In genomic region chr17:38563362-38564253, GRCh38 we compare ENCODE assay signal across 18 cellular contexts. TPM values are rescaled to one million over a fixed set of nuclear protein-coding genes. Genes with fewer than 3 reads are reported as not detected.
DNase-seq lines count a peak whose midpoint lies in the region; ATAC-seq and TF ChIP-seq lines count a peak whose summit lies in the region.
"Had no signal": no experiment of that assay in that cellular context is flagged by ENCODE, and none has a peak within 500 bp of the region (broad histone marks: within the 10 kb centered on the region; RNA-seq: fewer than 3 reads in every experiment).

No MANE protein-coding gene starts in this region.

- H3K4me1 ChIP-seq in iPS-18a (ENCODE audit: control insufficient read depth, low read depth, low read length) (peaks cover 36% of the 10 kb centered on the region), heart right ventricle (peaks cover 7 to 26% (median 20%) of the 10 kb centered on the region in 9 donors)

- peak overlapping the region; percentile 62 for H3K27ac ChIP-seq in caudate nucleus (ENCODE audit: low read depth, low read length)
- no peak overlapping the region for H3K27ac ChIP-seq in iPS-18a (ENCODE audit: low read length)
- H3K27ac ChIP-seq in heart right ventricle = no peak overlapping the region
- H3K27ac ChIP-seq: A549, thyroid gland had no signal

- H3K4me3 Mint-ChIP-seq in activated naive CD8-positive, alpha-beta T cell = peak overlapping the region; percentile 32
- H3K4me3 Mint-ChIP-seq in activated naive CD8-positive, alpha-beta T cell treated with anti-CD3 and anti-CD28 coated beads, Interleukin-2, amount 50 U/mL, for 24 hours = no peak overlapping the region
- peak overlapping the region; percentile 19 to 62 for H3K4me3 Mint-ChIP-seq in stimulated activated naive B cell treated with anti-CD40 and anti-IgM and Interleukin-4, amounts not matched to agents 10 μg/mL and 1 μg/mL and 100 μg/mL, for 72 hours
- H3K4me3 Mint-ChIP-seq: activated B cell treated with CpG ODN at 0.5 μM for 24 hours had no signal

- peaks cover 28% of the 10 kb centered on the region for H3K4me1 Mint-ChIP-seq in activated naive CD8-positive, alpha-beta T cell (ENCODE audit: low read depth)
- peaks cover 24% of the 10 kb centered on the region for H3K4me1 Mint-ChIP-seq in activated naive CD8-positive, alpha-beta T cell treated with anti-CD3 and anti-CD28 coated beads, Interleukin-2, amount 50 U/mL, for 24 hours
- H3K4me1 Mint-ChIP-seq in stimulated activated naive B cell treated with anti-CD40 and anti-IgM and Interleukin-4, amounts not matched to agents 10 μg/mL and 1 μg/mL and 100 μg/mL, for 72 hours = peaks cover 38 to 69% of the 10 kb centered on the region in 2 donors

- H3K4me3 ChIP-seq in iPS-18a (ENCODE audit: low read length) = peak overlapping the region; percentile 57
- H3K4me3 ChIP-seq in heart right ventricle = no peak overlapping the region
- H3K4me3 ChIP-seq: A549, thyroid gland had no signal

- no peak for ATAC-seq in activated naive CD8-positive, alpha-beta T cell treated with anti-CD3 and anti-CD28 coated beads, Interleukin-2, amount 50 U/mL, for 24 hours
- ATAC-seq in stimulated activated naive B cell treated with anti-CD40 and anti-IgM and Interleukin-4, amounts not matched to agents 10 μg/mL and 1 μg/mL and 100 μg/mL, for 72 hours (replicated peaks) = no peak
- ATAC-seq in heart right ventricle = no peak
- ATAC-seq: A549 had no signal

- no peaks in the 10 kb centered on the region for H3K36me3 ChIP-seq in iPS-18a (ENCODE audit: control insufficient read depth, low read depth, low read length)
- no peaks in the 10 kb centered on the region for H3K36me3 ChIP-seq in heart right ventricle
- H3K36me3 ChIP-seq: thyroid gland had no signal

- H3K36me3 Mint-ChIP-seq in activated naive CD8-positive, alpha-beta T cell = no peaks in the 10 kb centered on the region
- H3K36me3 Mint-ChIP-seq in activated naive CD8-positive, alpha-beta T cell treated with anti-CD3 and anti-CD28 coated beads, Interleukin-2, amount 50 U/mL, for 24 hours (ENCODE audit: low read depth) = no peaks in the 10 kb centered on the region
- no peaks in the 10 kb centered on the region for H3K36me3 Mint-ChIP-seq in stimulated activated naive B cell treated with anti-CD40 and anti-IgM and Interleukin-4, amounts not matched to agents 10 μg/mL and 1 μg/mL and 100 μg/mL, for 72 hours

- H3K9me3 Mint-ChIP-seq in activated naive CD8-positive, alpha-beta T cell (ENCODE audit: low read depth) = no peaks in the 10 kb centered on the region
- H3K9me3 Mint-ChIP-seq in activated naive CD8-positive, alpha-beta T cell treated with anti-CD3 and anti-CD28 coated beads, Interleukin-2, amount 50 U/mL, for 24 hours = no peaks in the 10 kb centered on the region
- no peaks in the 10 kb centered on the region for H3K9me3 Mint-ChIP-seq in stimulated activated naive B cell treated with anti-CD40 and anti-IgM and Interleukin-4, amounts not matched to agents 10 μg/mL and 1 μg/mL and 100 μg/mL, for 72 hours
- H3K9me3 Mint-ChIP-seq: activated B cell treated with CpG ODN at 0.5 μM for 24 hours, nephron had no signal

- intact Hi-C loops in heart right ventricle (cut with DNase I) = no loop called here

- no peak overlapping the region for H3K9ac ChIP-seq in iPS-18a (ENCODE audit: low read length)

- no peaks in the 10 kb centered on the region for H3K9me3 ChIP-seq in iPS-18a (ENCODE audit: control insufficient read depth, low read depth, low read length)
- H3K9me3 ChIP-seq in heart right ventricle = no peaks in the 10 kb centered on the region
- H3K9me3 ChIP-seq: A549, thyroid gland had no signal

- H3K27me3 Mint-ChIP-seq in activated naive CD8-positive, alpha-beta T cell = peaks cover 43% of the 10 kb centered on the region
- peaks cover 78% of the 10 kb centered on the region for H3K27me3 Mint-ChIP-seq in activated naive CD8-positive, alpha-beta T cell treated with anti-CD3 and anti-CD28 coated beads, Interleukin-2, amount 50 U/mL, for 24 hours
- peaks cover 68 to 77% of the 10 kb centered on the region in 2 donors for H3K27me3 Mint-ChIP-seq in stimulated activated naive B cell treated with anti-CD40 and anti-IgM and Interleukin-4, amounts not matched to agents 10 μg/mL and 1 μg/mL and 100 μg/mL, for 72 hours

- DNase-seq in activated naive CD8-positive, alpha-beta T cell treated with anti-CD3 and anti-CD28 coated beads, Interleukin-2, amount 50 U/mL, for 24 hours = no peak
- DNase-seq in caudate nucleus (lab: John Stamatoyannopoulos, UW) = peak in 1 of 61 donors; percentile 79
- DNase-seq in stimulated activated naive B cell treated with anti-CD40 and anti-IgM and Interleukin-4, amounts not matched to agents 10 μg/mL and 1 μg/mL and 100 μg/mL, for 72 hours = no peak
- no peak for DNase-seq in NCI-H187 treated with DMSO at 0.1 percent for 48 hours (lab: John Stamatoyannopoulos, UW)
- DNase-seq in heart right ventricle = no peak
- DNase-seq in NCI-H146 (lab: John Stamatoyannopoulos, UW) = no peak
- DNase-seq: activated B cell treated with CpG ODN at 0.5 μM for 24 hours; activated naive CD4-positive, alpha-beta T cell treated with Interleukin-2 at 50 U/mL for 16 hours; central memory CD4-positive, alpha-beta T cell; NCI-H2029; NCI-H748 treated with DMSO at 0.1 percent for 48 hours; thyroid gland had no signal

- no peak for TF ChIP-seq CTCF in heart right ventricle (IDR thresholded peaks at IDR 0.05)

- no peak overlapping the region for H3K27ac Mint-ChIP-seq in activated naive CD8-positive, alpha-beta T cell
- H3K27ac Mint-ChIP-seq in activated naive CD8-positive, alpha-beta T cell treated with anti-CD3 and anti-CD28 coated beads, Interleukin-2, amount 50 U/mL, for 24 hours = no peak overlapping the region
- no peak overlapping the region for H3K27ac Mint-ChIP-seq in stimulated activated naive B cell treated with anti-CD40 and anti-IgM and Interleukin-4, amounts not matched to agents 10 μg/mL and 1 μg/mL and 100 μg/mL, for 72 hours
- H3K27ac Mint-ChIP-seq: activated B cell treated with CpG ODN at 0.5 μM for 24 hours, nephron had no signal

- WGBS in heart right ventricle, 2 donors = 2 to 4% methylated on average over 50 of the region's 50 CpGs

- H3K27me3 ChIP-seq in iPS-18a (ENCODE audit: control insufficient read depth, insufficient read depth, low read length) (peaks cover 100% of the 10 kb centered on the region), heart right ventricle (peaks cover 61 to 100% (median 99%) of the 10 kb centered on the region in 7 donors)

RNA-seq across cellular contexts. Expression of gene SRCIN1, which starts 42.1 kb away (rescaled TPM):
- 1 to 10 TPM in 8 of 10 donors, under 1 TPM in 2; 0.27 to 3.2 (median 1.3) TPM for total RNA-seq in heart right ventricle
- polyA plus RNA-seq in heart right ventricle = 1 to 10 TPM in 1 of 2 donors, under 1 TPM in 1; 0.29 to 1.2 TPM
- total RNA-seq: glomerular endothelial cell, RPMI7951 had no signal
